18 cellular contexts compared by ENCODE assay signal in the genomic region with DNA sequence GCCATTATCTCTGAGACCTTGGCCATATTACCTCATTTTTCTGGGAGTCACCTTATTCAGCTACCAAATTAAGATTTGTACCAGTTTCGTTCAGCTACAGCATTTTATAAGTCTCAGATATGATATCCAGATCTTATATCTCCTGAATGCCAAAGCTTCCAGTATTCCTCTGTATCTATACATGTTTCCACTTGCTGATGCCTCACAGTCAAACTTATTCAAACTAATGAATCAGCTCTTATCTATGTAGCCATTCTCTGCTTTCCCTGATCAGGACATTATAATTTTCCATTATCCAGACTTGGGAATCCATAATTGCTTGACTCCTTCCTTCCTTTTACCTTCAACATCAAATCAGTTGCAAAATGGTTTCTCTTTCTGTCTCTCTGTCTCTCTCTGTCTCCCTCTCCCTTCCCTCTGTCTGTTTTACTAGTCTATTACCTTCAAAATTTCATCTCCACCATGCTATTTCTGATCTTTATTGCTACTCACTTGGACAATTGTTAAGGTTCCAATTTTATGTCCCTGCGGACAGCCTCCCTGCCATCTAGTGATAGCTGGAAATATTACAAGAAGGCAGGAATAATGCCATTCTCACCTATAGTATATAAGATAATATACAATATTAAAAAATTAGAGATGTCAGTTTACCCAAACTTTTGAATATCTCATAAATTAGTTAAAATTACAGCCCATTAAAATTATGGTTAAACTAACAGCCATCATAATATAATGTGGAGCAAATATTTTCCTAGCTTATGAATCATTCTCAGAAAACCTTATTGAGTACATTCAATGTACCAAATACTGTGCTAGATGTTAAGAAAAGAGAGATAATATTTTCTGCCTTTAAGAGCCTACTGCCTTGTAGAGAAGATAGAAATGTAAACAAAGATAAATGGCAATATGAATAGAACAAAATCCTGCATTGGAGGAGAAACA.
DNase-seq lines count a peak whose midpoint lies in the region; ATAC-seq and TF ChIP-seq lines count a peak whose summit lies in the region.
"Had no signal": no experiment of that assay in that cellular context is flagged by ENCODE, and none has a peak within 500 bp of the region (broad histone marks: within the 10 kb centered on the region; RNA-seq: fewer than 3 reads in every experiment).

No MANE protein-coding gene starts in this region.

- H3K36me3 Mint-ChIP-seq in brain (no peaks in the 10 kb centered on the region), neural progenitor cell (no peaks in the 10 kb centered on the region)
- H3K36me3 Mint-ChIP-seq: IgD-negative memory B cell had no signal

- no peak overlapping the region for H3K4me3 ChIP-seq in LNCaP clone FGC (ENCODE audit: low read depth, low read length)
- H3K4me3 ChIP-seq in neural progenitor cell = no peak overlapping the region
- H3K4me3 ChIP-seq in ovary = no peak overlapping the region
- H3K4me3 ChIP-seq: adrenal gland, dorsolateral prefrontal cortex, mucosa of descending colon, prostate gland had no signal

- H4K20me1 ChIP-seq in neural progenitor cell (ENCODE audit: low read depth) = no peaks in the 10 kb centered on the region

- H3K9me3 Mint-ChIP-seq in brain (no peaks in the 10 kb centered on the region), neural progenitor cell (no peaks in the 10 kb centered on the region)

- TF ChIP-seq CTCF in LNCaP clone FGC (IDR thresholded peaks at IDR 0.05; ENCODE audit: control insufficient read depth, extremely low read depth, insufficient read depth) = peak; percentile 71
- peak; percentile 30 to 56 for TF ChIP-seq CTCF in brain (conservative IDR thresholded peaks at IDR 0.05)
- TF ChIP-seq CTCF in neural progenitor cell (IDR thresholded peaks at IDR 0.05) = peak; percentile 38
- TF ChIP-seq CTCF in ovary (IDR thresholded peaks at IDR 0.05) = no peak

- no peaks in the 10 kb centered on the region for H3K27me3 ChIP-seq in neural progenitor cell
- no peaks in the 10 kb centered on the region for H3K27me3 ChIP-seq in ovary
- H3K27me3 ChIP-seq: adrenal gland, dorsolateral prefrontal cortex had no signal

- H3K4me1 ChIP-seq in neural progenitor cell (no peaks in the 10 kb centered on the region), ovary (ENCODE audit: insufficient read depth) (no peaks in the 10 kb centered on the region)
- H3K4me1 ChIP-seq: adrenal gland, prostate gland had no signal

- no peak overlapping the region for H3K9ac ChIP-seq in neural progenitor cell

- no peak for TF ChIP-seq POLR2A in ovary (IDR thresholded peaks at IDR 0.05)

- no peak overlapping the region for H3K4me3 Mint-ChIP-seq in brain
- no peak overlapping the region for H3K4me3 Mint-ChIP-seq in neural progenitor cell
- H3K4me3 Mint-ChIP-seq: activated T-cell treated with anti-CD3 and anti-CD28 coated beads, Interleukin-2, amount 50 U/mL, for 4 hours; IgD-negative memory B cell had no signal

- intact Hi-C loops in ovary (cut with DNase I) = no loop called here

- no peak overlapping the region for H3K27ac Mint-ChIP-seq in brain
- H3K27ac Mint-ChIP-seq in neural progenitor cell = no peak overlapping the region
- H3K27ac Mint-ChIP-seq: IgD-negative memory B cell had no signal

- no peak overlapping the region for H2AFZ ChIP-seq in neural progenitor cell (replicated peaks)

- H3K79me2 ChIP-seq in neural progenitor cell (ENCODE audit: low read depth) = no peaks in the 10 kb centered on the region

- H3K36me3 ChIP-seq in neural progenitor cell = no peaks in the 10 kb centered on the region
- no peaks in the 10 kb centered on the region for H3K36me3 ChIP-seq in ovary
- H3K36me3 ChIP-seq: adrenal gland, prostate gland had no signal

- no peaks in the 10 kb centered on the region for H3K4me1 Mint-ChIP-seq in brain
- H3K4me1 Mint-ChIP-seq in neural progenitor cell = no peaks in the 10 kb centered on the region

- TF ChIP-seq EP300 in ovary (IDR thresholded peaks at IDR 0.05) = no peak

- H3K27me3 Mint-ChIP-seq in brain (no peaks in the 10 kb centered on the region), neural progenitor cell (ENCODE audit: insufficient read depth, low read depth) (no peaks in the 10 kb centered on the region)
- H3K27me3 Mint-ChIP-seq: IgD-negative memory B cell had no signal

- WGBS in ovary, 3 donors = 67 to 70% (median 70%) methylated on average over 2 of the region's 2 CpGs

- no peaks in the 10 kb centered on the region for H3K9me3 ChIP-seq in neural progenitor cell (ENCODE audit: low read depth)
- no peaks in the 10 kb centered on the region for H3K9me3 ChIP-seq in ovary
- H3K9me3 ChIP-seq: adrenal gland, mucosa of descending colon, prostate gland had no signal

- no peaks in the 10 kb centered on the region for H3F3A ChIP-seq in neural progenitor cell (ENCODE audit: low read depth)

- DNase-seq in NCI-H1436 (lab: John Stamatoyannopoulos, UW) (peak; percentile 3), NCI-H1436 treated with DMSO at 0.1 percent for 48 hours (lab: John Stamatoyannopoulos, UW) (no peak), LNCaP clone FGC (ENCODE audit: low read depth) (peak; percentile 7), neural progenitor cell (ENCODE audit: low spot score) (no peak), ovary (no peak)
- DNase-seq: activated CD4-positive, alpha-beta T cell treated with anti-CD3 and anti-CD28 coated beads for 4 hours; activated T-cell treated with anti-CD3 and anti-CD28 coated beads, Interleukin-2, amount 50 U/mL, for 4 hours; adrenal gland; dorsolateral prefrontal cortex; islet precursor cell; mucosa of descending colon; stimulated activated CD8-positive, alpha-beta memory T cell treated with anti-CD3 and anti-CD28 coated beads, Interleukin-4, amount 100 ng/mL, for 48 hours; T-helper 1 cell had no signal

- ATAC-seq in HG02763 (IDR thresholded peaks at IDR 0.05; ENCODE audit: unreplicated experiment) (no peak), HG03520 (IDR thresholded peaks at IDR 0.05; ENCODE audit: unreplicated experiment) (no peak)
- ATAC-seq: activated T-cell treated with anti-CD3 and anti-CD28 coated beads, Interleukin-2, amount 50 U/mL, for 4 hours; mucosa of descending colon had no signal

- no peak overlapping the region for H3K4me2 ChIP-seq in neural progenitor cell

- H3K27ac ChIP-seq in neural progenitor cell (no peak overlapping the region), ovary (no peak overlapping the region)
- H3K27ac ChIP-seq: adrenal gland, dorsolateral prefrontal cortex, prostate gland had no signal

Comparison
In these comparisons a context has a peak if more than half of its experiments do, and no peak if none do; other contexts are left out.
1. DNase-seq: peak in NCI-H1436 (single experiment) and LNCaP clone FGC (single experiment); none in NCI-H1436 treated with DMSO at 0.1 percent for 48 hours (single experiment), neural progenitor cell (single experiment) and ovary (0 of 5).
2. CTCF ChIP-seq: peak in LNCaP clone FGC (single experiment), brain (2 of 2) and neural progenitor cell (single experiment); none in ovary (0 of 3).